8 cellular contexts compared by ENCODE assay signal in the genomic region with DNA sequence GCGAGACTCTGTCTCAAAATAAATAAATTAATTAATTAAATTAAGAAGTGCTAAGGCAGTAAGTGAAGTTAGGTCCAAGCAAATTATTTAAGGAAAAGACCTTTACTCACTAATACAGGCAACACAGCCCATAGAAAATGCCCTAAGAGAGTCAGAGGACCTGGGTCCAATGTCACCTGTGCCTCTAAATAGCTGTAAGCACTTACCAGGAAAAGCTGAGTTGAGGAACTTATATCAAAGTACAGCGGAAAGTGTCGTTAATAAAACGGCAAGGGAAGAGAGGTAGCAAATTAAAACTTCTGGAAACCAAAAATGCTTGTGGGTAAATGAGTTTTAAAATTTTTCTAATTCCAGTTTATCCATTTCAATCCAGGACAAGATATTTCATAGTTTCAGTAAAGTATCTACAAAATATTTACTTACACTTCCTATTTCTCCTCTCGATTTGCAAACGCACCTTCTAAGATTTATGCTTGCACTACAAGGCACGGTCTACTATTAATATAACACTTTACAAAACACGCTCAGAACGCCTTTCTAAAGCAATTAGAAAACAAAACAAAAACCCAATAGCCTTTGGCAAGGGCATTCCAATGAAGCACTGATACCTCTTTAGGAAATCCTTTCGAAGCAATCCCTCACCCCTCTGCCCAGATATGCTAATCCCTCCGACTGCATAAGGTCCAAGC. TPM values are rescaled to one million over a fixed set of nuclear protein-coding genes. Genes with fewer than 3 reads are reported as not detected.
DNase-seq lines count a peak whose midpoint lies in the region; ATAC-seq and TF ChIP-seq lines count a peak whose summit lies in the region.

No MANE protein-coding gene starts in this region.

- peak overlapping the region; percentile 83 for H3K27ac ChIP-seq in IMR-90 (ENCODE audit: insufficient read depth, low read length)
- H3K27ac ChIP-seq in lung (ENCODE audit: low read depth in 1 of 2, low read length in 1 of 2) = peak overlapping the region; percentile 91 to 96
- peak overlapping the region; percentile 88 to 94 for H3K27ac ChIP-seq in uterus

- peaks cover 5% of the 10 kb centered on the region; the same call in 1 of the 2 replicates for H4K20me1 ChIP-seq in IMR-90 (ENCODE audit: insufficient read depth, low read length)

- H3K9me3 Mint-ChIP-seq in Calu3 (ENCODE audit: low read depth, unreplicated experiment) (no peaks in the 10 kb centered on the region), brain (no peaks in the 10 kb centered on the region)

- no peaks in the 10 kb centered on the region for H3K9me3 ChIP-seq in IMR-90 (ENCODE audit: control insufficient read depth, insufficient read depth, low read length)
- no peaks in the 10 kb centered on the region for H3K9me3 ChIP-seq in lung (ENCODE audit: control insufficient read depth in 2 of 2, insufficient read depth in 1 of 2, low read length in 1 of 2)
- no peaks in the 10 kb centered on the region for H3K9me3 ChIP-seq in uterus

- WGBS in IMR-90 (ENCODE audit: extremely low coverage in 2 of 2, insufficient read length in 1 of 2), 2 experiments = 0% methylated on average over 1 of the region's 11 CpGs; no CpG with 5 or more reads in 1 of the 2 experiments
- WGBS in lung, 2 donors = 8 to 9% methylated on average over 11 of the region's 11 CpGs

- peak overlapping the region; percentile 81 for H3K56ac ChIP-seq in IMR-90 (ENCODE audit: extremely low read depth, insufficient read depth, low read length)

- peak overlapping the region; percentile 82 for H3K4me3 Mint-ChIP-seq in Calu3 (ENCODE audit: low read depth, unreplicated experiment)
- peak overlapping the region; percentile 90 to 97 (median 94) for H3K4me3 Mint-ChIP-seq in brain

- no peak overlapping the region for H2AK5ac ChIP-seq in IMR-90 (ENCODE audit: low read depth, low read length)

- peak overlapping the region; percentile 49 to 77; a peak in 3 of 4 replicates for H4K8ac ChIP-seq in IMR-90 (ENCODE audit: low read depth in 2 of 2, low read length in 2 of 2)

- peak overlapping the region; percentile 80; the same call in 1 of the 2 replicates for H4K91ac ChIP-seq in IMR-90 (ENCODE audit: insufficient read depth, low read depth, low read length)

- peak overlapping the region; percentile 81 for H2BK5ac ChIP-seq in IMR-90 (ENCODE audit: low read depth, low read length, poor library complexity, severe bottlenecking)

- H3K4ac ChIP-seq in IMR-90 (ENCODE audit: low read depth, low read length) = peak overlapping the region; percentile 96

- intact Hi-C loops in Calu3 (cut with micrococcal nuclease; ENCODE audit: unreplicated experiment) (loop anchor here (1.0 to 5.0 kb wide), 3 partner anchors 37 to 106 kb away; no protein-coding TSS in a partner anchor), IMR-90 (cut with micrococcal nuclease) (loop anchor here (2.0 to 10.0 kb wide), 6 partner anchors 102 to 995 kb away; a partner anchor contains a TSS), uterus (cut with DNase I; ENCODE audit: low total_unique reads) (no loop called here)

- H3K36me3 Mint-ChIP-seq in Calu3 (ENCODE audit: insufficient read depth, unreplicated experiment) (peaks cover 22% of the 10 kb centered on the region), brain (peaks cover 16% of the 10 kb centered on the region)

- no peak overlapping the region for H2BK15ac ChIP-seq in IMR-90 (ENCODE audit: low read depth, low read length)

- dilution Hi-C loops in IMR-90 (cut with HindIII; ENCODE audit: low sequenced_read_pairs, unreplicated experiment) = no loop called here

- H3K27me3 ChIP-seq in IMR-90 (ENCODE audit: control insufficient read depth, insufficient read depth, low read length) (no peaks in the 10 kb centered on the region), lung (ENCODE audit: control insufficient read depth, insufficient read depth) (no peaks in the 10 kb centered on the region), uterus (no peaks in the 10 kb centered on the region)

- TF ChIP-seq CTCF in Calu3 (IDR thresholded peaks at IDR 0.05; ENCODE audit: unreplicated experiment) (no peak), IMR-90 (conservative IDR thresholded peaks at IDR 0.05; ENCODE audit: low read depth, low read length) (no peak), brain (conservative IDR thresholded peaks at IDR 0.05) (no peak), lung (IDR thresholded peaks at IDR 0.05; ENCODE audit: control extremely low read depth, extremely low read depth) (no peak), uterus (IDR thresholded peaks at IDR 0.05) (no peak)

- H3K79me1 ChIP-seq in IMR-90 (ENCODE audit: low read depth in 1 of 2, low read length in 2 of 2) = peaks cover 19 to 31% of the 10 kb centered on the region in 2 experiments; a peak in 3 of 4 replicates

- H3K4me1 ChIP-seq in IMR-90 (ENCODE audit: control insufficient read depth, insufficient read depth, low read length) (peaks cover 7% of the 10 kb centered on the region), lung (ENCODE audit: control insufficient read depth in 2 of 2, insufficient read depth in 2 of 2, low read length in 2 of 2) (peaks cover 4 to 8% of the 10 kb centered on the region in 2 donors), uterus (no peaks in the 10 kb centered on the region)

- peak overlapping the region; percentile 97 for H2AK9ac ChIP-seq in IMR-90 (replicated peaks; ENCODE audit: low read depth, low read length, poor library complexity)

- peaks cover 24% of the 10 kb centered on the region for H3K4me1 Mint-ChIP-seq in Calu3 (ENCODE audit: low read depth, unreplicated experiment)
- H3K4me1 Mint-ChIP-seq in brain = peaks cover 42% of the 10 kb centered on the region

- POLR2A ChIA-PET in IMR-90 (lab: Charles Lee; ENCODE audit: unreplicated experiment) = interaction anchor here (0.6 to 0.7 kb wide), 2 partner anchors 291 to 534 kb away, joined by 3 to 4 read pairs; no protein-coding TSS in a partner anchor

- DNase-seq in Calu3 (no peak), IMR-90 (no peak), lung (ENCODE audit: low spot score) (no peak), uterus (no peak), HT-29 (ENCODE audit: low spot score) (no peak)
- DNase-seq in stimulated activated naive CD4-positive, alpha-beta T cell treated with Interleukin-2 at 50 U/mL for 16 hours (lab: John Stamatoyannopoulos, UW) = no peak

- peak overlapping the region; percentile 89 for H3K4me2 ChIP-seq in IMR-90 (ENCODE audit: low read depth, low read length)

- peak overlapping the region; percentile 53 for H4K5ac ChIP-seq in IMR-90 (ENCODE audit: low read depth, low read length)

- no peak for TF ChIP-seq RAD21 in IMR-90 (IDR thresholded peaks at IDR 0.05; ENCODE audit: low read length)

- peak overlapping the region; percentile 77 for H3K18ac ChIP-seq in IMR-90 (ENCODE audit: low read depth, low read length)

- in situ Hi-C loops in IMR-90 (cut with MboI; ENCODE audit: low sequenced_read_pairs) = loop anchor here (10.0 to 25.0 kb wide), 3 partner anchors 205 to 437 kb away; a partner anchor contains a TSS

- H3K9me1 ChIP-seq in IMR-90 (ENCODE audit: insufficient read depth, low read length) = peaks cover 11% of the 10 kb centered on the region

- H3K4me3 ChIP-seq in IMR-90 (ENCODE audit: insufficient read depth, low read depth, low read length) = peak overlapping the region; percentile 73
- peak overlapping the region; percentile 80 for H3K4me3 ChIP-seq in lung
- H3K4me3 ChIP-seq in uterus = peak overlapping the region; percentile 42 to 86

- ATAC-seq in IMR-90 (ENCODE audit: low read depth) = no peak
- ATAC-seq in lung (ENCODE audit: insufficient read depth, low FRiP score) = no peak
- no peak for ATAC-seq in HG02763 (IDR thresholded peaks at IDR 0.05; ENCODE audit: unreplicated experiment)

- TF ChIP-seq POLR2A in IMR-90 (IDR thresholded peaks at IDR 0.05; ENCODE audit: low read depth, low read length) = no peak
- TF ChIP-seq POLR2A in uterus (IDR thresholded peaks at IDR 0.05) = no peak

- peak overlapping the region; percentile 71 for H3K14ac ChIP-seq in IMR-90 (replicated peaks; ENCODE audit: low read depth, low read length)

- H2BK20ac ChIP-seq in IMR-90 (ENCODE audit: low read depth, low read length) = peak overlapping the region; percentile 16; the same call in 1 of the 2 replicates

- no peaks in the 10 kb centered on the region for H3K27me3 Mint-ChIP-seq in Calu3 (ENCODE audit: unreplicated experiment)
- H3K27me3 Mint-ChIP-seq in brain = peaks cover 9% of the 10 kb centered on the region

- peak overlapping the region; percentile 98 for H2AFZ ChIP-seq in IMR-90 (replicated peaks; ENCODE audit: low read length, poor library complexity)

- H3K23ac ChIP-seq in IMR-90 (ENCODE audit: low read depth, low read length) = peak overlapping the region; percentile 75

- peak overlapping the region; percentile 81 for H3K9ac ChIP-seq in IMR-90 (ENCODE audit: low read depth, low read length)

- CTCF ChIA-PET in Calu3 (lab: Charles Lee) (interaction anchor here (1.5 to 2.4 kb wide), 4 partner anchors 27 to 106 kb away, joined by 4 to 20 read pairs (median 12); no protein-coding TSS in a partner anchor), IMR-90 (lab: Yijun Ruan, JAX) (interaction anchor here (0.8 to 1.5 kb wide), 3 partner anchors 33 to 104 kb away, joined by 3 to 7 read pairs (median 6); a partner anchor contains a TSS)

- no peaks in the 10 kb centered on the region for H3K36me3 ChIP-seq in IMR-90 (ENCODE audit: control insufficient read depth, insufficient read depth, low read length)
- no peaks in the 10 kb centered on the region for H3K36me3 ChIP-seq in lung (ENCODE audit: control insufficient read depth in 2 of 2, insufficient read depth in 2 of 2, low read length in 2 of 2)
- H3K36me3 ChIP-seq in uterus = no peaks in the 10 kb centered on the region

- BruUV-seq in Calu3 (replicated peaks; lab: Mats Ljungman, UMichigan) = TSS peak; percentile 47
- BruUV-seq in IMR-90 (replicated peaks; lab: Mats Ljungman, UMichigan) = no TSS peak

- peak overlapping the region; percentile 77 for H2BK120ac ChIP-seq in IMR-90 (ENCODE audit: low read depth, low read length)

- peak overlapping the region; percentile 71 for H3K27ac Mint-ChIP-seq in Calu3 (ENCODE audit: unreplicated experiment)
- peak overlapping the region; percentile 86 to 94 (median 91) for H3K27ac Mint-ChIP-seq in brain

RNA-seq across cellular contexts. Expression of a gene that starts 1.0 kb away (rescaled TPM):
- total RNA-seq in Calu3 (2022) (39.8 and 40.2 TPM in 2 replicates), IMR-90 (2012; rRNA removed) (16.7 and 23.1 TPM in 2 replicates), lung (100 to 1,000 TPM in 1 of 2 donors, 10 to 100 TPM in 1; 38.5 to 119 TPM), uterus (10 to 100 TPM; 28.9 to 99.3 (median 77.6) TPM)
- polyA plus RNA-seq in IMR-90 (2012; rRNA removed) (9.6 and 14.8 TPM in 2 replicates), brain (ENCODE audit: insufficient read depth, low read depth, low replicate concordance) (5.6 TPM), lung (10 to 100 TPM; 17.3 to 21.8 TPM)
- 3.0 and 3.3 TPM in 2 replicates for polyA plus RNA-seq in IMR-90 (2012; cell fraction: cytosol; rRNA removed)
- 11.8 and 53.3 TPM in 2 replicates for polyA plus RNA-seq in IMR-90 (2012; cell fraction: nucleus; rRNA removed; ENCODE audit: low replicate concordance)
- 30.6 and 32.8 TPM in 2 replicates for total RNA-seq in HT-29 (2014; rRNA removed; shearing (Covaris generic))

RNA-seq across cellular contexts. Expression of a gene that starts 5.8 kb away (rescaled TPM):
- total RNA-seq in Calu3 (2022) (55.8 and 57.7 TPM in 2 replicates), IMR-90 (2012; rRNA removed) (44.6 and 62.5 TPM in 2 replicates), lung (10 to 100 TPM in 1 of 2 donors, 1 to 10 TPM in 1; 6.5 to 19.2 TPM), uterus (10 to 100 TPM in 2 of 4 donors, 1 to 10 TPM in 1, under 1 TPM in 1; 0.26 to 35.9 (median 11.2) TPM)
- polyA plus RNA-seq in IMR-90 (2012; rRNA removed) (17.9 and 23.0 TPM in 2 replicates), brain (ENCODE audit: insufficient read depth, low read depth, low replicate concordance) (13.0 TPM), lung (1 to 10 TPM; 2.0 to 3.0 TPM)
- 2.1 and 2.6 TPM in 2 replicates for polyA plus RNA-seq in IMR-90 (2012; cell fraction: cytosol; rRNA removed)
- 1.0 and 8.5 TPM in 2 replicates for polyA plus RNA-seq in IMR-90 (2012; cell fraction: nucleus; rRNA removed; ENCODE audit: low replicate concordance)
- total RNA-seq in HT-29 (2014; rRNA removed; shearing (Covaris generic)) = 23.5 and 26.2 TPM in 2 replicates

RNA-seq across cellular contexts. Expression of a gene that starts 43.5 kb away (rescaled TPM):
- 0.85 and 0.93 TPM in 2 replicates for total RNA-seq in Calu3 (2022)
- total RNA-seq in IMR-90 (2012; rRNA removed) = 14.7 and 19.0 TPM in 2 replicates
- 10.9 and 12.1 TPM in 2 replicates for polyA plus RNA-seq in IMR-90 (2012; rRNA removed)
- 7.1 and 8.5 TPM in 2 replicates for polyA plus RNA-seq in IMR-90 (2012; cell fraction: cytosol; rRNA removed)
- polyA plus RNA-seq in IMR-90 (2012; cell fraction: nucleus; rRNA removed; ENCODE audit: low replicate concordance) = 10.3 and 11.6 TPM in 2 replicates
- 1.7 TPM for polyA plus RNA-seq in brain (ENCODE audit: insufficient read depth, low read depth, low replicate concordance)
- total RNA-seq in lung = 10 to 100 TPM; 13.7 to 39.6 TPM
- polyA plus RNA-seq in lung = 1 to 10 TPM; 7.0 to 7.1 TPM
- 10 to 100 TPM in 3 of 4 donors, 1 to 10 TPM in 1; 5.3 to 31.2 (median 20.1) TPM for total RNA-seq in uterus
- 0.37 and 0.92 TPM in 2 replicates for total RNA-seq in HT-29 (2014; rRNA removed; shearing (Covaris generic))
